In the genomic region with DNA sequence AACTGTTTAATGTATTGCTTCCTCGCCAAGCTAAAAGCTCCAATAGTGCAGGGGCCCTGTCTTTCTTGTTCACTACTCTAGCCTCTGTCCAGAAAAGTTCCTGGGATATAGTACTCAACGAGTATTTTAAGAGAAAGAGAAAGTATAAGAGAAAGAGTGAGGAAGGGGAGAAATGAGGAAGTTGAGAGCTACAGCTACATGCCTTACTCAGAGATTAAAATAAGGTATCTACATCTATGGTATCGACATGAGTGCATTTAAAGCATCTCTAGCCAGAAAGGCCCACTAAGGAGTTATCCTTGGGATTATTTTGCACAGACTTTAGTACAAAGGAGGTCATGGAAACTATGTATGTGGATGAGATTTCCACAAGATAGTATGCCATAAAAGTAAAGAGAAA, we compare ENCODE assay signal across 11 cellular contexts. TPM values are rescaled to one million over a fixed set of nuclear protein-coding genes. Genes with fewer than 3 reads are reported as not detected.
DNase-seq lines count a peak whose midpoint lies in the region; ATAC-seq and TF ChIP-seq lines count a peak whose summit lies in the region.
"Had no signal": no experiment of that assay in that cellular context is flagged by ENCODE, and none has a peak within 500 bp of the region (broad histone marks: within the 10 kb centered on the region; RNA-seq: fewer than 3 reads in every experiment).

No MANE protein-coding gene starts in this region.

- H3K36me3 ChIP-seq in OCI-LY1 (ENCODE audit: insufficient read depth, low read length), result peaks cover 25% of the 10 kb centered on the region

- peak overlapping the region; percentile 3 for H3K4me3 ChIP-seq in OCI-LY1 (ENCODE audit: low read depth, low read length, poor library complexity, severe bottlenecking)

- H3K4me1 ChIP-seq in OCI-LY1 (ENCODE audit: insufficient read depth, low read length, severe bottlenecking), result peaks cover 51% of the 10 kb centered on the region

- H3K9ac ChIP-seq in OCI-LY1 (ENCODE audit: low read length), result no peak overlapping the region

- H3K4me3 Mint-ChIP-seq in activated CD4-positive, alpha-beta T cell treated with anti-CD3 and anti-CD28 coated beads for 36 hours, result peak overlapping the region; percentile 4
- H3K4me3 Mint-ChIP-seq in activated CD4-positive, alpha-beta T cell treated with anti-CD3 and anti-CD28 coated beads, Interleukin-2, amount 10 ng/mL, durations not matched to agents 7 days and 5 days, result no peak overlapping the region
- peak overlapping the region; percentile 25 for H3K4me3 Mint-ChIP-seq in stimulated activated naive CD8-positive, alpha-beta T cell treated with anti-CD3 and anti-CD28 coated beads, Interleukin-15, Interleukin-2, amounts not matched to agents 100 ng/mL and 50 ng/mL, for 24 hours
- no peak overlapping the region for H3K4me3 Mint-ChIP-seq in glutamatergic neuron (ENCODE audit: unreplicated experiment)

- CTCF ChIA-PET in activated CD4-positive, alpha-beta T cell treated with anti-CD3 and anti-CD28 coated beads for 36 hours (lab: Charles Lee), result interaction anchor here (0.6 to 2.1 kb wide), 4 partner anchors 10 to 273 kb away, joined by 3 to 5 read pairs (median 4); no protein-coding TSS in a partner anchor
- CTCF ChIA-PET in activated CD4-positive, alpha-beta T cell treated with anti-CD3 and anti-CD28 coated beads, Interleukin-2, amount 10 ng/mL, durations not matched to agents 7 days and 5 days (lab: Charles Lee), result interaction anchor here (0.8 to 1.1 kb wide), 2 partner anchors 13 to 19 kb away, joined by 3 to 4 read pairs; no protein-coding TSS in a partner anchor

- H3K9me2 ChIP-seq in OCI-LY1 (ENCODE audit: low read depth, low read length), result no peaks in the 10 kb centered on the region

- H3K9me3 Mint-ChIP-seq in activated CD4-positive, alpha-beta T cell treated with anti-CD3 and anti-CD28 coated beads for 36 hours (ENCODE audit: low read depth), result no peaks in the 10 kb centered on the region
- H3K9me3 Mint-ChIP-seq in activated CD4-positive, alpha-beta T cell treated with anti-CD3 and anti-CD28 coated beads, Interleukin-2, amount 10 ng/mL, durations not matched to agents 7 days and 5 days, result no peaks in the 10 kb centered on the region
- H3K9me3 Mint-ChIP-seq in stimulated activated naive CD8-positive, alpha-beta T cell treated with anti-CD3 and anti-CD28 coated beads, Interleukin-15, Interleukin-2, amounts not matched to agents 100 ng/mL and 50 ng/mL, for 24 hours, result no peaks in the 10 kb centered on the region
- no peaks in the 10 kb centered on the region for H3K9me3 Mint-ChIP-seq in glutamatergic neuron (ENCODE audit: unreplicated experiment)

- intact Hi-C loops in activated CD4-positive, alpha-beta T cell treated with anti-CD3 and anti-CD28 coated beads for 36 hours (cut with DNase I, micrococcal nuclease), result no loop called here

- no peaks in the 10 kb centered on the region for H3K27me3 ChIP-seq in OCI-LY1 (ENCODE audit: insufficient read depth, low read length)

- peak; percentile 16 for ATAC-seq in activated CD4-positive, alpha-beta T cell treated with anti-CD3 and anti-CD28 coated beads for 36 hours
- ATAC-seq in HG02943 (IDR thresholded peaks at IDR 0.05; ENCODE audit: low read depth, unreplicated experiment), result peak; percentile 62

- no peak overlapping the region for H2AFZ ChIP-seq in OCI-LY1 (ENCODE audit: low read length)

- H3K27ac Mint-ChIP-seq in activated CD4-positive, alpha-beta T cell treated with anti-CD3 and anti-CD28 coated beads for 36 hours, result peak overlapping the region; percentile 40
- H3K27ac Mint-ChIP-seq in activated CD4-positive, alpha-beta T cell treated with anti-CD3 and anti-CD28 coated beads, Interleukin-2, amount 10 ng/mL, durations not matched to agents 7 days and 5 days, result no peak overlapping the region
- peak overlapping the region; percentile 31 for H3K27ac Mint-ChIP-seq in stimulated activated naive CD8-positive, alpha-beta T cell treated with anti-CD3 and anti-CD28 coated beads, Interleukin-15, Interleukin-2, amounts not matched to agents 100 ng/mL and 50 ng/mL, for 24 hours
- no peak overlapping the region for H3K27ac Mint-ChIP-seq in glutamatergic neuron (ENCODE audit: unreplicated experiment)

- H3K79me2 ChIP-seq in OCI-LY1 (ENCODE audit: insufficient read depth, low read length), result peaks cover 78% of the 10 kb centered on the region

- no peak for TF ChIP-seq CTCF in OCI-LY1 (IDR thresholded peaks at IDR 0.05; ENCODE audit: low read length)
- TF ChIP-seq CTCF in glutamatergic neuron (IDR thresholded peaks at IDR 0.05; ENCODE audit: partially characterized antibody, unreplicated experiment), result no peak

- no peaks in the 10 kb centered on the region for H3F3A ChIP-seq in OCI-LY1 (ENCODE audit: insufficient read depth, low read length)

- H3K4me2 ChIP-seq in OCI-LY1 (ENCODE audit: low read length), result peak overlapping the region; percentile 53

- no peaks in the 10 kb centered on the region for H3K9me3 ChIP-seq in OCI-LY1 (ENCODE audit: low read length)

- H4K20me1 ChIP-seq in OCI-LY1 (ENCODE audit: insufficient read depth, low read length), result no peaks in the 10 kb centered on the region

- peak overlapping the region; percentile 39 for H3K27ac ChIP-seq in OCI-LY1 (ENCODE audit: low read depth, low read length, poor library complexity, severe bottlenecking)

- POLR2A ChIA-PET in activated CD4-positive, alpha-beta T cell treated with anti-CD3 and anti-CD28 coated beads for 36 hours (lab: Charles Lee), result interaction anchor here (0.6 to 0.7 kb wide), 2 partner anchors 27 to 273 kb away, joined by 3 read pairs; no protein-coding TSS in a partner anchor
- POLR2A ChIA-PET in activated CD4-positive, alpha-beta T cell treated with anti-CD3 and anti-CD28 coated beads, Interleukin-2, amount 10 ng/mL, durations not matched to agents 7 days and 5 days (lab: Charles Lee), result no interaction called here

- H3K27me3 Mint-ChIP-seq in activated CD4-positive, alpha-beta T cell treated with anti-CD3 and anti-CD28 coated beads for 36 hours, result no peaks in the 10 kb centered on the region
- H3K27me3 Mint-ChIP-seq in activated CD4-positive, alpha-beta T cell treated with anti-CD3 and anti-CD28 coated beads, Interleukin-2, amount 10 ng/mL, durations not matched to agents 7 days and 5 days, result no peaks in the 10 kb centered on the region
- no peaks in the 10 kb centered on the region for H3K27me3 Mint-ChIP-seq in stimulated activated naive CD8-positive, alpha-beta T cell treated with anti-CD3 and anti-CD28 coated beads, Interleukin-15, Interleukin-2, amounts not matched to agents 100 ng/mL and 50 ng/mL, for 24 hours
- peaks cover 2% of the 10 kb centered on the region for H3K27me3 Mint-ChIP-seq in glutamatergic neuron (ENCODE audit: unreplicated experiment)

- DNase-seq in activated CD4-positive, alpha-beta T cell treated with anti-CD3 and anti-CD28 coated beads for 36 hours, result no peak
- no peak for DNase-seq in activated CD4-positive, alpha-beta T cell treated with anti-CD3 and anti-CD28 coated beads, Interleukin-2, amount 10 ng/mL, durations not matched to agents 7 days and 5 days
- DNase-seq in NK-92 (lab: John Stamatoyannopoulos, UW; ENCODE audit: unreplicated experiment) (no peak), glutamatergic neuron (no peak)
- no peak for DNase-seq in activated T-cell treated with anti-CD3 and anti-CD28 coated beads, Interleukin-2, amount 50 U/mL, for 1 hour
- DNase-seq: 8988T, mammary epithelial cell, NCI-H526 had no signal

- peaks cover 57% of the 10 kb centered on the region for H3K4me1 Mint-ChIP-seq in activated CD4-positive, alpha-beta T cell treated with anti-CD3 and anti-CD28 coated beads for 36 hours
- peaks cover 28% of the 10 kb centered on the region for H3K4me1 Mint-ChIP-seq in activated CD4-positive, alpha-beta T cell treated with anti-CD3 and anti-CD28 coated beads, Interleukin-2, amount 10 ng/mL, durations not matched to agents 7 days and 5 days
- peaks cover 70% of the 10 kb centered on the region for H3K4me1 Mint-ChIP-seq in stimulated activated naive CD8-positive, alpha-beta T cell treated with anti-CD3 and anti-CD28 coated beads, Interleukin-15, Interleukin-2, amounts not matched to agents 100 ng/mL and 50 ng/mL, for 24 hours (ENCODE audit: low read depth)
- H3K4me1 Mint-ChIP-seq in glutamatergic neuron (ENCODE audit: low read depth, unreplicated experiment), result peaks cover 3% of the 10 kb centered on the region

- H3K36me3 Mint-ChIP-seq in activated CD4-positive, alpha-beta T cell treated with anti-CD3 and anti-CD28 coated beads for 36 hours (ENCODE audit: low read depth), result peaks cover 25% of the 10 kb centered on the region
- H3K36me3 Mint-ChIP-seq in activated CD4-positive, alpha-beta T cell treated with anti-CD3 and anti-CD28 coated beads, Interleukin-2, amount 10 ng/mL, durations not matched to agents 7 days and 5 days (ENCODE audit: low read depth), result peaks cover 36% of the 10 kb centered on the region
- H3K36me3 Mint-ChIP-seq in stimulated activated naive CD8-positive, alpha-beta T cell treated with anti-CD3 and anti-CD28 coated beads, Interleukin-15, Interleukin-2, amounts not matched to agents 100 ng/mL and 50 ng/mL, for 24 hours (ENCODE audit: low read depth), result peaks cover 39% of the 10 kb centered on the region
- H3K36me3 Mint-ChIP-seq in glutamatergic neuron (ENCODE audit: unreplicated experiment), result no peaks in the 10 kb centered on the region

RNA-seq across cellular contexts. Expression of a gene that starts 28.5 kb away (rescaled TPM):
- 10 to 100 TPM; 71.3 to 85.9 TPM for total RNA-seq in activated CD4-positive, alpha-beta T cell treated with anti-CD3 and anti-CD28 coated beads for 36 hours
- total RNA-seq in activated CD4-positive, alpha-beta T cell treated with anti-CD3 and anti-CD28 coated beads, Interleukin-2, amount 10 ng/mL, durations not matched to agents 7 days and 5 days, result 100 to 1,000 TPM; 118 to 129 TPM
- total RNA-seq in glutamatergic neuron (ENCODE audit: unreplicated experiment), result 233 TPM

Comparison
In these comparisons a context has a peak if more than half of its experiments do, and no peak if none do; other contexts are left out.
1. H3K27ac Mint-ChIP-seq: peak in activated CD4-positive, alpha-beta T cell treated with anti-CD3 and anti-CD28 coated beads for 36 hours (single experiment) and stimulated activated naive CD8-positive, alpha-beta T cell treated with anti-CD3 and anti-CD28 coated beads, Interleukin-15, Interleukin-2, amounts not matched to agents 100 ng/mL and 50 ng/mL, for 24 hours (single experiment); none in activated CD4-positive, alpha-beta T cell treated with anti-CD3 and anti-CD28 coated beads, Interleukin-2, amount 10 ng/mL, durations not matched to agents 7 days and 5 days (single experiment) and glutamatergic neuron (single experiment).
2. H3K4me3 Mint-ChIP-seq: peak in activated CD4-positive, alpha-beta T cell treated with anti-CD3 and anti-CD28 coated beads for 36 hours (single experiment) and stimulated activated naive CD8-positive, alpha-beta T cell treated with anti-CD3 and anti-CD28 coated beads, Interleukin-15, Interleukin-2, amounts not matched to agents 100 ng/mL and 50 ng/mL, for 24 hours (single experiment); none in activated CD4-positive, alpha-beta T cell treated with anti-CD3 and anti-CD28 coated beads, Interleukin-2, amount 10 ng/mL, durations not matched to agents 7 days and 5 days (single experiment) and glutamatergic neuron (single experiment).